ENCODE assay signal across 24 cellular contexts in genomic region chr9:137982132-137982666, GRCh38.
DNase-seq lines count a peak whose midpoint lies in the region; ATAC-seq, FAIRE-seq and TF ChIP-seq lines count a peak whose summit lies in the region.
"Had no signal": no experiment of that assay in that cellular context is flagged by ENCODE, and none has a peak within 500 bp of the region (broad histone marks: within the 10 kb centered on the region; RNA-seq: fewer than 3 reads in every experiment).

No MANE protein-coding gene starts in this region.

- H3K9ac ChIP-seq in PC-3 (ENCODE audit: low read length) = no peak overlapping the region
- H3K9ac ChIP-seq: KMS-11 had no signal

- H3K9me2 ChIP-seq in PC-3 (replicated peaks; ENCODE audit: low read length) = no peaks in the 10 kb centered on the region

- no peaks in the 10 kb centered on the region for H3K36me3 Mint-ChIP-seq in activated CD4-positive, alpha-beta memory T cell treated with anti-CD3 and anti-CD28 coated beads for 36 hours
- H3K36me3 Mint-ChIP-seq: naive thymus-derived CD8-positive, alpha-beta T cell; stimulated activated effector memory CD8-positive, alpha-beta T cell treated with anti-CD3 and anti-CD28 coated beads, Interleukin-12 subunit alpha, Interleukin-12 subunit beta, amount 100 ng/mL, for 72 hours had no signal

- no peak for TF ChIP-seq RAD21 in A549 (conservative IDR thresholded peaks at IDR 0.05 in 1 of 2, IDR thresholded peaks at IDR 0.05 in 1 of 2)

- TF ChIP-seq EP300 in A549 (IDR thresholded peaks at IDR 0.05) (no peak), esophagus muscularis mucosa (IDR thresholded peaks at IDR 0.05) (no peak)

- no peak overlapping the region for H3K4me2 ChIP-seq in A549
- H3K4me2 ChIP-seq in PC-3 (ENCODE audit: low read length) = 0 out of 2 replicates have a peak overlapping the region, but pooled peaks have one; percentile 27
- H3K4me2 ChIP-seq: KMS-11 had no signal

- H3K4me1 ChIP-seq in A549 = peaks cover 5% of the 10 kb centered on the region; the same call in 1 of the 3 replicates
- peaks cover 6% of the 10 kb centered on the region for H3K4me1 ChIP-seq in PC-3 (ENCODE audit: insufficient read depth, low read length)
- no peaks in the 10 kb centered on the region for H3K4me1 ChIP-seq in esophagus muscularis mucosa
- H3K4me1 ChIP-seq: foreskin keratinocyte, right atrium auricular region, testis had no signal

- intact Hi-C loops in PC-3 (cut with micrococcal nuclease) (no loop called here), esophagus muscularis mucosa (cut with DNase I) (no loop called here), Right ventricle myocardium inferior (cut with DNase I) (no loop called here)
- intact Hi-C loops in activated CD4-positive, alpha-beta memory T cell treated with anti-CD3 and anti-CD28 coated beads for 36 hours (cut with micrococcal nuclease) = no loop called here

- H3K27me3 ChIP-seq in PC-3 (ENCODE audit: low read length) (no peaks in the 10 kb centered on the region), esophagus muscularis mucosa (peaks cover 0 to 21% (median 0%) of the 10 kb centered on the region in 4 donors)
- H3K27me3 ChIP-seq: foreskin keratinocyte, right atrium auricular region, testis had no signal

- ATAC-seq in A549 (peak in 1 of 2 experiments; percentile 76; a peak in 4 of 6 replicates), PC-3 (peak; percentile 87), Right ventricle myocardium inferior (no peak), HG02852 (IDR thresholded peaks at IDR 0.05; ENCODE audit: unreplicated experiment) (no peak)
- ATAC-seq: foreskin keratinocyte; naive thymus-derived CD8-positive, alpha-beta T cell; stimulated activated effector memory CD8-positive, alpha-beta T cell treated with anti-CD3 and anti-CD28 coated beads, Interleukin-12 subunit alpha, Interleukin-12 subunit beta, amount 100 ng/mL, for 72 hours; T-helper 17 cell had no signal

- H3K9me3 ChIP-seq in A549 (no peaks in the 10 kb centered on the region), PC-3 (ENCODE audit: low read length) (no peaks in the 10 kb centered on the region), esophagus muscularis mucosa (peaks cover 0 to 7% (median 0%) of the 10 kb centered on the region in 4 donors)
- H3K9me3 ChIP-seq: right atrium auricular region, testis had no signal

- TF ChIP-seq POLR2A in A549 (IDR thresholded peaks at IDR 0.05; ENCODE audit: low read length) (no peak), esophagus muscularis mucosa (IDR thresholded peaks at IDR 0.05; ENCODE audit: low read depth) (no peak)

- H4K20me1 ChIP-seq in PC-3 (ENCODE audit: low read length) = no peaks in the 10 kb centered on the region

- no peak overlapping the region for H2AFZ ChIP-seq in PC-3 (ENCODE audit: low read length)

- no TSS peak for BruUV-seq in PC-3 (replicated peaks; lab: Mats Ljungman, UMichigan)

- no peak overlapping the region for H3K4me3 Mint-ChIP-seq in activated CD4-positive, alpha-beta memory T cell treated with anti-CD3 and anti-CD28 coated beads for 36 hours
- H3K4me3 Mint-ChIP-seq: CD4-positive, alpha-beta T cell; endodermal cell; HFFc6; naive thymus-derived CD8-positive, alpha-beta T cell; stimulated activated effector memory CD8-positive, alpha-beta T cell treated with anti-CD3 and anti-CD28 coated beads, Interleukin-12 subunit alpha, Interleukin-12 subunit beta, amount 100 ng/mL, for 72 hours; T-helper 17 cell had no signal

- no peak for FAIRE-seq in A549 (lab: Jason Lieb, UNC)
- FAIRE-seq: colon, GM18507 had no signal

- H3K27ac ChIP-seq in A549 (no peak overlapping the region), PC-3 (ENCODE audit: low read length) (no peak overlapping the region), esophagus muscularis mucosa (replicated peaks in 1 of 4) (no peak overlapping the region)
- H3K27ac ChIP-seq: foreskin keratinocyte, KMS-11, right atrium auricular region, testis had no signal

- POLR2A ChIA-PET in A549 (lab: Yijun Ruan, JAX) = no interaction called here
- POLR2A ChIA-PET in PC-3 (lab: Charles Lee; ENCODE audit: unreplicated experiment) = no interaction called here
- POLR2A ChIA-PET in activated CD4-positive, alpha-beta memory T cell treated with anti-CD3 and anti-CD28 coated beads for 36 hours (lab: Charles Lee) = no interaction called here

- no peak overlapping the region for H3K4me3 ChIP-seq in A549
- no peak overlapping the region for H3K4me3 ChIP-seq in PC-3 (ENCODE audit: low read length)
- no peak overlapping the region for H3K4me3 ChIP-seq in esophagus muscularis mucosa
- H3K4me3 ChIP-seq: right atrium auricular region, testis had no signal

- H3F3A ChIP-seq in PC-3 (ENCODE audit: low read length, unreplicated experiment) = no peaks in the 10 kb centered on the region

- WGBS in A549 (ENCODE audit: missing lambda C conversion rate) = 10% methylated on average over 1 of the region's 1 CpG
- no CpG with 5 or more reads among the region's 1 CpG for WGBS in esophagus muscularis mucosa

- no peak overlapping the region for H3K27ac Mint-ChIP-seq in activated CD4-positive, alpha-beta memory T cell treated with anti-CD3 and anti-CD28 coated beads for 36 hours
- H3K27ac Mint-ChIP-seq: CD4-positive, alpha-beta T cell; endodermal cell; HFFc6; naive thymus-derived CD8-positive, alpha-beta T cell; stimulated activated effector memory CD8-positive, alpha-beta T cell treated with anti-CD3 and anti-CD28 coated beads, Interleukin-12 subunit alpha, Interleukin-12 subunit beta, amount 100 ng/mL, for 72 hours; T-helper 17 cell had no signal

- CTCF ChIA-PET in A549 (lab: Yijun Ruan, JAX) (interaction anchor here (0.6 kb wide), 1 partner anchor 8 kb away, joined by 3 read pairs; no protein-coding TSS in a partner anchor), PC-3 (lab: Charles Lee) (no interaction called here)
- CTCF ChIA-PET in activated CD4-positive, alpha-beta memory T cell treated with anti-CD3 and anti-CD28 coated beads for 36 hours (lab: Charles Lee) = no interaction called here

- TF ChIP-seq CTCF in A549 (IDR thresholded peaks at IDR 0.05) (no peak), PC-3 (conservative IDR thresholded peaks at IDR 0.05; ENCODE audit: low read depth, low read length) (no peak), esophagus muscularis mucosa (IDR thresholded peaks at IDR 0.05) (no peak)

- no peaks in the 10 kb centered on the region for H3K79me2 ChIP-seq in PC-3 (ENCODE audit: low read length)

- H3K36me3 ChIP-seq in PC-3 (ENCODE audit: low read depth, low read length) = no peaks in the 10 kb centered on the region
- no peaks in the 10 kb centered on the region for H3K36me3 ChIP-seq in esophagus muscularis mucosa
- H3K36me3 ChIP-seq: right atrium auricular region had no signal

- no peaks in the 10 kb centered on the region for H3K4me1 Mint-ChIP-seq in activated CD4-positive, alpha-beta memory T cell treated with anti-CD3 and anti-CD28 coated beads for 36 hours (ENCODE audit: low read depth)
- H3K4me1 Mint-ChIP-seq: endodermal cell; stimulated activated effector memory CD8-positive, alpha-beta T cell treated with anti-CD3 and anti-CD28 coated beads, Interleukin-12 subunit alpha, Interleukin-12 subunit beta, amount 100 ng/mL, for 72 hours; T-helper 17 cell had no signal

- peak in 1 of 2 experiments; percentile 54 for DNase-seq in A549 (ENCODE audit: low read depth in 1 of 2, low spot score in 1 of 2)
- DNase-seq in HS-5 (ENCODE audit: low read depth) = peak; percentile 30
- DNase-seq in PC-3 = peak; percentile 64
- DNase-seq in esophagus muscularis mucosa (ENCODE audit: extremely low spot score) = peak; percentile 64
- DNase-seq in NCI-H526 treated with DMSO at 0.1 percent for 48 hours (lab: John Stamatoyannopoulos, UW) = no peak
- DNase-seq in activated CD4-positive, alpha-beta memory T cell treated with anti-CD3 and anti-CD28 coated beads for 36 hours = no peak
- no peak for DNase-seq in Right ventricle myocardium inferior (ENCODE audit: missing footprints)
- DNase-seq: activated naive CD4-positive, alpha-beta T cell treated with anti-CD3 and anti-CD28 coated beads, Interleukin-2, amount 50 U/mL, for 16 hours; CD4-positive, alpha-beta T cell; endodermal cell; HFFc6; hypothalamus; naive thymus-derived CD8-positive, alpha-beta T cell; NCI-H1092; SHP77 treated with DMSO at 0.1 percent for 48 hours; T-helper 17 cell; testis had no signal

- no peaks in the 10 kb centered on the region for H3K9me3 Mint-ChIP-seq in activated CD4-positive, alpha-beta memory T cell treated with anti-CD3 and anti-CD28 coated beads for 36 hours
- H3K9me3 Mint-ChIP-seq: CD4-positive, alpha-beta T cell; endodermal cell; stimulated activated effector memory CD8-positive, alpha-beta T cell treated with anti-CD3 and anti-CD28 coated beads, Interleukin-12 subunit alpha, Interleukin-12 subunit beta, amount 100 ng/mL, for 72 hours had no signal

- H3K27me3 Mint-ChIP-seq in activated CD4-positive, alpha-beta memory T cell treated with anti-CD3 and anti-CD28 coated beads for 36 hours = peaks cover 16% of the 10 kb centered on the region

TF ChIP-seq in A549, 52 proteins besides CTCF, POLR2A, EP300 and RAD21:
- no peak for TF ChIP-seq HEYL (CRISPR knock-in tag; IDR thresholded peaks at IDR 0.05)
- peak; percentile 46; the same call in 1 of the 2 replicates for TF ChIP-seq USF2 (IDR thresholded peaks at IDR 0.05)
- no peak for TF ChIP-seq FOSL2 (IDR thresholded peaks at IDR 0.05)
- peak; percentile 32; the same call in 1 of the 2 replicates for TF ChIP-seq FOSL2 (CRISPR knock-in tag; IDR thresholded peaks at IDR 0.05)

Comparison
In these comparisons a context has a peak if more than half of its experiments do, and no peak if none do; other contexts are left out.
1. DNase-seq: peak in HS-5 (single experiment), PC-3 (single experiment) and esophagus muscularis mucosa (single experiment); none in NCI-H526 treated with DMSO at 0.1 percent for 48 hours (single experiment), activated CD4-positive, alpha-beta memory T cell treated with anti-CD3 and anti-CD28 coated beads for 36 hours (single experiment) and Right ventricle myocardium inferior (single experiment).